In the genomic region with DNA sequence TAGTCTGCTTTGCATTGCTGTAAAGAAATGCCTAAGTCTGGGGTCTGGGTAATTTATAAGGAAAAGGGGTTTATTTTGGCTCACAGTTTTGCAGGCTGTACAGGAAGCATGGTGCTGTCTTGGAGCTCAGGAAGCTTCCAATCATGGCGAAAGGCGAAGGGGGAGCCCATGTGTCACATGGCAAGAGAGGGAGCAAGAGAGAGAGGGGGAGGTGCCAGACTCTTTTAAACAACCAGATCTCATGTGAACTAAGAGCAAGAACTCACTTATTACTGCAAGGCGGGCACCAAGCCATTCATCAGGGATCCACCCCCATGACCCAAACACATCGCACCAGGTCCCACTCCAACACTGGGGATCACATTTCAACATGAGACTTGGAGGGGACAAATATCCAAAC, we compare ENCODE assay signal across 28 cellular contexts.
"Had no signal": no experiment of that assay in that cellular context is flagged by ENCODE, and none has a peak within 500 bp of the region (broad histone marks: within the 10 kb centered on the region; RNA-seq: fewer than 3 reads in every experiment).

No MANE protein-coding gene starts in this region.

- H3K36me3 ChIP-seq: ascending aorta, SJCRH30, WERI-Rb-1 had no signal

- H3K27me3 ChIP-seq: ascending aorta, body of pancreas had no signal

- H3K9ac ChIP-seq: SK-N-SH had no signal

- H3K27ac Mint-ChIP-seq: activated CD4-positive, alpha-beta memory T cell treated with anti-CD3 and anti-CD28 coated beads, Interleukin-2, amount 10 ng/mL, durations not matched to agents 7 days and 5 days; activated CD4-positive, alpha-beta T cell treated with anti-CD3 and anti-CD28 coated beads for 36 hours; activated naive CD4-positive, alpha-beta T cell treated with anti-CD3 and anti-CD28 coated beads, Interleukin-2, amount 50 U/mL, for 72 hours; activated naive CD8-positive, alpha-beta T cell treated with anti-CD3 and anti-CD28 coated beads, Interleukin-2, amount 50 U/mL, for 24 hours had no signal

- H3K27me3 Mint-ChIP-seq: activated CD4-positive, alpha-beta memory T cell treated with anti-CD3 and anti-CD28 coated beads, Interleukin-2, amount 10 ng/mL, durations not matched to agents 7 days and 5 days; activated CD4-positive, alpha-beta T cell treated with anti-CD3 and anti-CD28 coated beads for 36 hours; activated naive CD8-positive, alpha-beta T cell treated with anti-CD3 and anti-CD28 coated beads, Interleukin-2, amount 50 U/mL, for 24 hours had no signal

- H3K4me2 ChIP-seq: SK-N-SH had no signal

- FAIRE-seq: bronchial epithelial cell had no signal

- H3K9me2 ChIP-seq: SK-N-SH had no signal

- H3K4me3 Mint-ChIP-seq: activated CD4-positive, alpha-beta memory T cell treated with anti-CD3 and anti-CD28 coated beads, Interleukin-2, amount 10 ng/mL, durations not matched to agents 7 days and 5 days; activated CD4-positive, alpha-beta T cell treated with anti-CD3 and anti-CD28 coated beads for 36 hours; activated naive CD8-positive, alpha-beta T cell treated with anti-CD3 and anti-CD28 coated beads, Interleukin-2, amount 50 U/mL, for 24 hours had no signal

- H3K36me3 Mint-ChIP-seq: activated naive CD4-positive, alpha-beta T cell treated with anti-CD3 and anti-CD28 coated beads, Interleukin-2, amount 50 U/mL, for 72 hours had no signal

- H3K9me3 ChIP-seq: ascending aorta, body of pancreas, SJCRH30, SK-N-SH had no signal

- DNase-seq: activated CD4-positive, alpha-beta memory T cell treated with anti-CD3 and anti-CD28 coated beads, Interleukin-2, amount 10 ng/mL, durations not matched to agents 7 days and 5 days; activated CD4-positive, alpha-beta T cell treated with anti-CD3 and anti-CD28 coated beads for 36 hours; activated CD4-positive, alpha-beta T cell treated with anti-CD3 and anti-CD28 coated beads, Interleukin-2, amount 50 U/mL, for 1 hour; activated CD8-positive, alpha-beta memory T cell treated with anti-CD3 and anti-CD28 coated beads, Interleukin-2, amount 50 U/mL, for 48 hours; activated naive CD4-positive, alpha-beta T cell treated with Interleukin-2 at 50 U/mL for 16 hours; activated naive CD8-positive, alpha-beta T cell treated with anti-CD3 and anti-CD28 coated beads, Interleukin-2, amount 50 U/mL, for 24 hours; activated T-cell treated with anti-CD3 and anti-CD28 coated beads, Interleukin-2, amount 50 U/mL, for 1 hour; amniotic stem cell; body of pancreas; Kasumi-1; NCI-H1105 treated with DMSO at 0.1 percent for 48 hours; NCI-H1436 treated with DMSO at 0.1 percent for 48 hours; NCI-H187; NCI-H2081; NCI-H510A treated with DMSO at 0.1 percent for 48 hours; NCI-H69; NK-92 treated with Interleukin-12 subunit alpha and Interleukin-12 subunit beta, amount 100 ng/mL, for 24 hours; OCI-M1; RPMI8226; SJCRH30; SK-N-SH; T-helper 1 cell; WERI-Rb-1 had no signal

- H3K4me1 Mint-ChIP-seq: activated CD4-positive, alpha-beta memory T cell treated with anti-CD3 and anti-CD28 coated beads, Interleukin-2, amount 10 ng/mL, durations not matched to agents 7 days and 5 days; activated CD4-positive, alpha-beta T cell treated with anti-CD3 and anti-CD28 coated beads for 36 hours; activated naive CD8-positive, alpha-beta T cell treated with anti-CD3 and anti-CD28 coated beads, Interleukin-2, amount 50 U/mL, for 24 hours had no signal

- ATAC-seq: activated CD4-positive, alpha-beta T cell treated with anti-CD3 and anti-CD28 coated beads for 36 hours; activated naive CD4-positive, alpha-beta T cell treated with anti-CD3 and anti-CD28 coated beads, Interleukin-2, amount 50 U/mL, for 72 hours; activated naive CD8-positive, alpha-beta T cell treated with anti-CD3 and anti-CD28 coated beads, Interleukin-2, amount 50 U/mL, for 24 hours; body of pancreas; Panc1; Right ventricle myocardium inferior had no signal

- H3K27ac ChIP-seq: ascending aorta, body of pancreas, SJCRH30, WERI-Rb-1 had no signal

- H3K9me3 Mint-ChIP-seq: activated CD4-positive, alpha-beta memory T cell treated with anti-CD3 and anti-CD28 coated beads, Interleukin-2, amount 10 ng/mL, durations not matched to agents 7 days and 5 days; activated naive CD4-positive, alpha-beta T cell treated with anti-CD3 and anti-CD28 coated beads, Interleukin-2, amount 50 U/mL, for 72 hours; activated naive CD8-positive, alpha-beta T cell treated with anti-CD3 and anti-CD28 coated beads, Interleukin-2, amount 50 U/mL, for 24 hours had no signal

- H3K4me1 ChIP-seq: body of pancreas had no signal

- H3K4me3 ChIP-seq: ascending aorta, body of pancreas, SJCRH30 had no signal
